ENCODE assay signal across 12 cellular contexts in the genomic region with DNA sequence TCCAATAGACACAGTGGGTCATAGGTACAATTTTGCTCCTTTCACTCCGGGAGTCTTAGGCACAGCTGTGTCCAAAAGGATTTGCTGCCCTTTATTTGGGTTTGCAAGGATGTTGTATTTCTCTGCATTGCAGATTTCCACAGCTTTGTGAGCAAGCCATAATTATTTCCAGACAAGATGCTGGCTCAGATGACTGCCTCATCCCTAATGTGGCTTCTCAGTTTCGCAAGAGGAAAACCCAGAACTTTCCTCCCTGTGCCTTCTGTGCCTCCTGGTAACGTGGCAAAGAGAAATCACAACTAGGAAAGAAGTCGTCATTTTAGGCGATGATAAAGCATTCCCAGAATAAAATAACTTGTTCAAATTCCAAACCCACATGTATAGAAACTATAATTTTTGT. TPM values are rescaled to one million over a fixed set of nuclear protein-coding genes. Genes with fewer than 3 reads are reported as not detected.
DNase-seq lines count a peak whose midpoint lies in the region; ATAC-seq and TF ChIP-seq lines count a peak whose summit lies in the region.
"Had no signal": no experiment of that assay in that cellular context is flagged by ENCODE, and none has a peak within 500 bp of the region (broad histone marks: within the 10 kb centered on the region; RNA-seq: fewer than 3 reads in every experiment).

No MANE protein-coding gene starts in this region.

- 75% methylated on average over 5 of the region's 5 CpGs for WGBS in esophagus muscularis mucosa
- 55% methylated on average over 2 of the region's 5 CpGs for WGBS in mesenchymal stem cell

- no peak for ATAC-seq in HG02610 (IDR thresholded peaks at IDR 0.05; ENCODE audit: unreplicated experiment)
- ATAC-seq: Panc1 had no signal

- H3K36me3 Mint-ChIP-seq in activated CD4-positive, alpha-beta T cell treated with anti-CD3 and anti-CD28 coated beads, Interleukin-2, amount 10 ng/mL, durations not matched to agents 24 days and 14 days (ENCODE audit: low read depth), result no peaks in the 10 kb centered on the region

- H2BK5ac ChIP-seq in mesenchymal stem cell (ENCODE audit: low read depth, low read length, poor library complexity, severe bottlenecking), result no peak overlapping the region

- H2BK120ac ChIP-seq in mesenchymal stem cell (ENCODE audit: low read depth, low read length), result no peak overlapping the region

- H3K4me3 ChIP-seq in esophagus muscularis mucosa, result no peak overlapping the region
- H3K4me3 ChIP-seq in mesenchymal stem cell (ENCODE audit: insufficient read depth in 1 of 2, low read depth in 1 of 2, low read length in 2 of 2), result no peak overlapping the region
- no peak overlapping the region for H3K4me3 ChIP-seq in vagina

- H2AK5ac ChIP-seq in mesenchymal stem cell (ENCODE audit: low read length, severe bottlenecking), result no peak overlapping the region

- no peak overlapping the region for H3K14ac ChIP-seq in mesenchymal stem cell (ENCODE audit: low read length in 2 of 2)

- peak overlapping the region in 3 of 4 donors; percentile 31 to 63 (median 51) for H3K27ac ChIP-seq in esophagus muscularis mucosa (replicated peaks in 1 of 4)
- H3K27ac ChIP-seq in mesenchymal stem cell (ENCODE audit: low read length, poor library complexity, severe bottlenecking), result no peak overlapping the region
- H3K27ac ChIP-seq in vagina, result peak overlapping the region; percentile 85

- intact Hi-C loops in esophagus muscularis mucosa (cut with DNase I) (no loop called here), vagina (cut with DNase I) (loop anchor here (10.0 kb wide), 1 partner anchor 138 kb away; no protein-coding TSS in a partner anchor)
- intact Hi-C loops in activated CD4-positive, alpha-beta T cell treated with anti-CD3 and anti-CD28 coated beads, Interleukin-2, amount 10 ng/mL, durations not matched to agents 24 days and 14 days (cut with micrococcal nuclease), result no loop called here

- H3K18ac ChIP-seq in mesenchymal stem cell (ENCODE audit: low read depth in 1 of 2, low read length in 2 of 2), result no peak overlapping the region

- H3K36me3 ChIP-seq in esophagus muscularis mucosa (no peaks in the 10 kb centered on the region), mesenchymal stem cell (ENCODE audit: control insufficient read depth in 1 of 2, insufficient read depth in 2 of 2, low read depth in 1 of 2, low read length in 2 of 2) (no peaks in the 10 kb centered on the region), vagina (no peaks in the 10 kb centered on the region)

- no peak overlapping the region for H2BK15ac ChIP-seq in mesenchymal stem cell (ENCODE audit: low read depth, poor library complexity, severe bottlenecking)

- TF ChIP-seq POLR2A in esophagus muscularis mucosa (IDR thresholded peaks at IDR 0.05; ENCODE audit: low read depth), result no peak
- no peak for TF ChIP-seq POLR2A in vagina (IDR thresholded peaks at IDR 0.05)

- H3K27me3 ChIP-seq in esophagus muscularis mucosa (no peaks in the 10 kb centered on the region), mesenchymal stem cell (ENCODE audit: control insufficient read depth in 1 of 2, insufficient read depth in 1 of 2, low read length in 2 of 2) (no peaks in the 10 kb centered on the region), vagina (no peaks in the 10 kb centered on the region)

- no peak overlapping the region for H4K91ac ChIP-seq in mesenchymal stem cell (ENCODE audit: low read length)

- H3K27me3 Mint-ChIP-seq in activated CD4-positive, alpha-beta T cell treated with anti-CD3 and anti-CD28 coated beads, Interleukin-2, amount 10 ng/mL, durations not matched to agents 24 days and 14 days, result peaks cover 6% of the 10 kb centered on the region

- H3K4me1 Mint-ChIP-seq in activated CD4-positive, alpha-beta T cell treated with anti-CD3 and anti-CD28 coated beads, Interleukin-2, amount 10 ng/mL, durations not matched to agents 24 days and 14 days, result no peaks in the 10 kb centered on the region

- no peak overlapping the region for H2AFZ ChIP-seq in mesenchymal stem cell (ENCODE audit: low read depth, low read length)

- no peak for TF ChIP-seq EP300 in esophagus muscularis mucosa (IDR thresholded peaks at IDR 0.05)

- no peak overlapping the region for H3K4ac ChIP-seq in mesenchymal stem cell (ENCODE audit: low read depth in 1 of 2, low read length in 2 of 2)

- no peaks in the 10 kb centered on the region for H3K9me3 Mint-ChIP-seq in activated CD4-positive, alpha-beta T cell treated with anti-CD3 and anti-CD28 coated beads, Interleukin-2, amount 10 ng/mL, durations not matched to agents 24 days and 14 days

- no peaks in the 10 kb centered on the region for H3K79me1 ChIP-seq in mesenchymal stem cell (replicated peaks; ENCODE audit: low read length, poor library complexity, severe bottlenecking)

- H2BK12ac ChIP-seq in mesenchymal stem cell (ENCODE audit: low read length in 2 of 2), result no peak overlapping the region

- TF ChIP-seq CTCF in esophagus muscularis mucosa (IDR thresholded peaks at IDR 0.05) (no peak), vagina (IDR thresholded peaks at IDR 0.05) (no peak)

- no peaks in the 10 kb centered on the region for H3K9me3 ChIP-seq in esophagus muscularis mucosa
- H3K9me3 ChIP-seq in mesenchymal stem cell (ENCODE audit: control insufficient read depth, low read length), result no peaks in the 10 kb centered on the region
- no peaks in the 10 kb centered on the region for H3K9me3 ChIP-seq in vagina

- H3K4me2 ChIP-seq in mesenchymal stem cell (ENCODE audit: low read length, poor library complexity, severe bottlenecking), result no peak overlapping the region

- H3K9ac ChIP-seq in mesenchymal stem cell (ENCODE audit: low read length), result peak overlapping the region; percentile 73

- H4K8ac ChIP-seq in mesenchymal stem cell (ENCODE audit: low read length), result no peak overlapping the region

- no peak overlapping the region for H3K23ac ChIP-seq in mesenchymal stem cell (ENCODE audit: low read length in 2 of 2)

- DNase-seq in HS-5 (ENCODE audit: low read depth) (peak; percentile 59), esophagus muscularis mucosa (ENCODE audit: extremely low spot score) (no peak), mesenchymal stem cell (peak; percentile 17), vagina (ENCODE audit: extremely low spot score in 2 of 2) (no peak), NCI-H1417 (lab: John Stamatoyannopoulos, UW) (no peak)
- no peak for DNase-seq in activated CD4-positive, alpha-beta T cell treated with anti-CD3 and anti-CD28 coated beads, Interleukin-2, amount 10 ng/mL, durations not matched to agents 24 days and 14 days
- DNase-seq: activated CD8-positive, alpha-beta memory T cell treated with anti-CD3 and anti-CD28 coated beads for 24 hours; Calu3; NCI-H1105 treated with DMSO at 0.1 percent for 48 hours; NCI-H526 treated with DMSO at 0.1 percent for 48 hours had no signal

- no peak overlapping the region for H3K4me3 Mint-ChIP-seq in activated CD4-positive, alpha-beta T cell treated with anti-CD3 and anti-CD28 coated beads, Interleukin-2, amount 10 ng/mL, durations not matched to agents 24 days and 14 days

- no peak overlapping the region for H3K27ac Mint-ChIP-seq in activated CD4-positive, alpha-beta T cell treated with anti-CD3 and anti-CD28 coated beads, Interleukin-2, amount 10 ng/mL, durations not matched to agents 24 days and 14 days

- H3K4me1 ChIP-seq in esophagus muscularis mucosa (peaks cover 14 to 29% (median 20%) of the 10 kb centered on the region in 4 donors), mesenchymal stem cell (ENCODE audit: control insufficient read depth, insufficient read depth, low read depth, low read length) (peaks cover 5% of the 10 kb centered on the region), vagina (peaks cover 25% of the 10 kb centered on the region)

RNA-seq across cellular contexts. Expression of gene FAM50B, which starts 33.7 kb away (rescaled TPM):
- total RNA-seq in esophagus muscularis mucosa (10 to 100 TPM; 12.5 to 26.6 (median 17.6) TPM), vagina (4.9 TPM)
- polyA plus RNA-seq in mesenchymal stem cell (2013, experiment 1 of 2), result 2.1 TPM
- 2.1 TPM for polyA plus RNA-seq in mesenchymal stem cell (2013, experiment 2 of 2)
- 9.8 and 10.0 TPM in 2 replicates for total RNA-seq in activated CD4-positive, alpha-beta T cell treated with anti-CD3 and anti-CD28 coated beads, Interleukin-2, amount 10 ng/mL, durations not matched to agents 24 days and 14 days

Comparison
In these comparisons a context has a peak if more than half of its experiments do, and no peak if none do; other contexts are left out.
1. DNase-seq: peak in HS-5 (single experiment) and mesenchymal stem cell (single experiment); none in esophagus muscularis mucosa (single experiment), vagina (0 of 2), NCI-H1417 (0 of 3) and activated CD4-positive, alpha-beta T cell treated with anti-CD3 and anti-CD28 coated beads, Interleukin-2, amount 10 ng/mL, durations not matched to agents 24 days and 14 days (single experiment).